In genomic region chr6:36920546-36920945, GRCh38 we compare ENCODE assay signal across 1 cellular context.
A peak's percentile ranks its signal among the peaks of the same experiment; 100 is the strongest.
TF ChIP-seq lines count a peak whose summit lies in the region.

No MANE protein-coding gene starts in this region.

TF ChIP-seq in K562, 482 proteins besides CTCF, POLR2A, EP300 and RAD21:
- TF ChIP-seq KAT2B (IDR thresholded peaks at IDR 0.05; ENCODE audit: low read depth, low read length) (no peak), CEBPB (tag; IDR thresholded peaks at IDR 0.05) (peak; percentile 33; the same call in 1 of the 2 replicates)
